8 cellular contexts compared by ENCODE assay signal in the genomic region with DNA sequence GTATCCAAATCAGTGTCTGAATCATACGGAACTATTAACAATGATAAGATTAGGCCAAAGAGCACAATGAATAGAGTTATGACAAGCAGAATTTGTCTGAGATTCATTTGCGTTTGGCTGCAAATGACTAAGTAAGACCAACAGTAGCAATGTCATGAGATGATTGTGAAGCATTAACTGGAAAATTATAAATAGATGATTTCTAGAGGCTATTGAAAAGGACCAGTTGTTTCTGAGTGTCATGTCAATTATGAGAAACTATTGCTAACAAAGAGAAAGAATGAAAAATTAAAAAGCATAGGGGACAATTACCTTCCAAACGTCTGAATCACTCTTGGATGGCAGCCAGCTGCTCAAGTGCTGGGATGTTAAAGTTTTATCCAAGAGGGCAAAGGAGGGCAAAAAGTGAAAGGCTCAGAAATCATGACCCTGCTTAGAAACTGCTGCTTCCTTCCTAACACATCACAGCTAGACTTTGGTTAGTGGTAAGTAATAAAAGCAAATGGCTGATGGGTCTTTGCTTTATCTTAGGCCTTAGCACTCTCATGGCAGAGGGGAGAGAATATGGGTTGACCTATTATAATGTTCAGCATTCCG.
DNase-seq lines count a peak whose midpoint lies in the region; ATAC-seq and TF ChIP-seq lines count a peak whose summit lies in the region.

No MANE protein-coding gene starts in this region.

- no peak overlapping the region for H3K4me3 Mint-ChIP-seq in WTC11

- peaks cover 0 to 15% (median 7%) of the 10 kb centered on the region in 8 donors for H3K9me3 ChIP-seq in spleen

- DNase-seq in AG20443 (ENCODE audit: low spot score) (peak; percentile 26), NCI-H1417 (lab: John Stamatoyannopoulos, UW) (peak in 2 of 3 experiments; percentile 49 to 78), dermis microvascular lymphatic vessel endothelial cell (ENCODE audit: low read depth in 2 of 2) (peak; percentile 4 to 75), mucosa of gallbladder (ENCODE audit: low spot score) (peak; percentile 68), spleen (no peak), NCI-H1048 (lab: John Stamatoyannopoulos, UW) (no peak), WTC11 (ENCODE audit: low spot score) (no peak)
- no peak for DNase-seq in effector CD8-positive, alpha-beta T cell (lab: John Stamatoyannopoulos, UW)

- CTCF ChIA-PET in WTC11 (lab: Charles Lee): no interaction called here

- no peaks in the 10 kb centered on the region for H3K36me3 ChIP-seq in spleen

- TF ChIP-seq POLR2A in spleen (IDR thresholded peaks at IDR 0.05): no peak

- H3K27ac ChIP-seq in spleen: peak overlapping the region in 1 of 8 donors; percentile 15

- peaks cover 26% of the 10 kb centered on the region for H3K9me3 Mint-ChIP-seq in WTC11

- peaks cover 11% of the 10 kb centered on the region for H3K4me1 Mint-ChIP-seq in WTC11

- H3K27me3 ChIP-seq in spleen (replicated peaks in 1 of 7): no peaks in the 10 kb centered on the region

- no peak overlapping the region for H3K27ac Mint-ChIP-seq in WTC11

- H3K27me3 Mint-ChIP-seq in WTC11 (ENCODE audit: low read depth): no peaks in the 10 kb centered on the region

- H3K4me1 ChIP-seq in spleen: no peaks in the 10 kb centered on the region

- WGBS in spleen, 5 donors: 49 to 64% (median 58%) methylated on average over 4 of the region's 4 CpGs

- POLR2A ChIA-PET in WTC11 (lab: Charles Lee): interaction anchor here (0.6 kb wide), 1 partner anchor 303 kb away, joined by 5 read pairs; no protein-coding TSS in a partner anchor

- no peak for ATAC-seq in WTC11

- intact Hi-C loops in spleen (cut with DNase I; ENCODE audit: low total_unique reads): no loop called here

- TF ChIP-seq CTCF in spleen (IDR thresholded peaks at IDR 0.05 in 8 of 11, conservative IDR thresholded peaks at IDR 0.05 in 3 of 11): no peak
- TF ChIP-seq CTCF in WTC11 (IDR thresholded peaks at IDR 0.05): no peak

- H3K4me3 ChIP-seq in spleen: no peak overlapping the region

- peaks cover 13% of the 10 kb centered on the region for H3K36me3 Mint-ChIP-seq in WTC11

TF ChIP-seq in WTC11, 78 proteins besides CTCF, POLR2A, EP300 and RAD21:
- TF ChIP-seq E2F4 (CRISPR knock-in tag; IDR thresholded peaks at IDR 0.05; ENCODE audit: borderline replicate concordance, low read depth): no peak
- no peak for TF ChIP-seq PRRX2 (CRISPR knock-in tag; IDR thresholded peaks at IDR 0.05)
- TF ChIP-seq ETV6 (CRISPR knock-in tag; IDR thresholded peaks at IDR 0.05): no peak
- TF ChIP-seq, protein P1, sequence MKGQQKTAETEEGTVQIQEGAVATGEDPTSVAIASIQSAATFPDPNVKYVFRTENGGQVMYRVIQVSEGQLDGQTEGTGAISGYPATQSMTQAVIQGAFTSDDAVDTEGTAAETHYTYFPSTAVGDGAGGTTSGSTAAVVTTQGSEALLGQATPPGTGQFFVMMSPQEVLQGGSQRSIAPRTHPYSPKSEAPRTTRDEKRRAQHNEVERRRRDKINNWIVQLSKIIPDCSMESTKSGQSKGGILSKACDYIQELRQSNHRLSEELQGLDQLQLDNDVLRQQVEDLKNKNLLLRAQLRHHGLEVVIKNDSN (CRISPR knock-in tag; IDR thresholded peaks at IDR 0.05): no peak
- TF ChIP-seq, protein P2, sequence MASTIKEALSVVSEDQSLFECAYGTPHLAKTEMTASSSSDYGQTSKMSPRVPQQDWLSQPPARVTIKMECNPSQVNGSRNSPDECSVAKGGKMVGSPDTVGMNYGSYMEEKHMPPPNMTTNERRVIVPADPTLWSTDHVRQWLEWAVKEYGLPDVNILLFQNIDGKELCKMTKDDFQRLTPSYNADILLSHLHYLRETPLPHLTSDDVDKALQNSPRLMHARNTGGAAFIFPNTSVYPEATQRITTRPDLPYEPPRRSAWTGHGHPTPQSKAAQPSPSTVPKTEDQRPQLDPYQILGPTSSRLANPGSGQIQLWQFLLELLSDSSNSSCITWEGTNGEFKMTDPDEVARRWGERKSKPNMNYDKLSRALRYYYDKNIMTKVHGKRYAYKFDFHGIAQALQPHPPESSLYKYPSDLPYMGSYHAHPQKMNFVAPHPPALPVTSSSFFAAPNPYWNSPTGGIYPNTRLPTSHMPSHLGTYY (CRISPR knock-in tag; IDR thresholded peaks at IDR 0.05): no peak
- TF ChIP-seq ARID4B (CRISPR knock-in tag; IDR thresholded peaks at IDR 0.05; ENCODE audit: borderline replicate concordance): no peak
- no peak for TF ChIP-seq RORB (CRISPR knock-in tag; IDR thresholded peaks at IDR 0.05)

Comparison
In these comparisons a context has a peak if more than half of its experiments do, and no peak if none do; other contexts are left out.
1. DNase-seq: peak in AG20443 (single experiment), NCI-H1417 (2 of 3), dermis microvascular lymphatic vessel endothelial cell (2 of 2) and mucosa of gallbladder (single experiment); none in spleen (single experiment), NCI-H1048 (single experiment), WTC11 (single experiment) and effector CD8-positive, alpha-beta T cell (single experiment).